ENCODE assay signal across 1 cellular context in genomic region chr1:224616761-224617409, GRCh38.
TF ChIP-seq lines count a peak whose summit lies in the region.

No MANE protein-coding gene starts in this region.

TF ChIP-seq in GM23338, 12 proteins besides CTCF, POLR2A, EP300 and RAD21:
- TF ChIP-seq ZNF462 (CRISPR knock-in tag; IDR thresholded peaks at IDR 0.05) (no peak), EZH2 (IDR thresholded peaks at IDR 0.05; ENCODE audit: low read depth, unreplicated experiment) (peak; percentile 23)
TF ChIP-seq in GM23338: peak in this region for 1.
